1 cellular context compared by ENCODE assay signal in the genomic region with DNA sequence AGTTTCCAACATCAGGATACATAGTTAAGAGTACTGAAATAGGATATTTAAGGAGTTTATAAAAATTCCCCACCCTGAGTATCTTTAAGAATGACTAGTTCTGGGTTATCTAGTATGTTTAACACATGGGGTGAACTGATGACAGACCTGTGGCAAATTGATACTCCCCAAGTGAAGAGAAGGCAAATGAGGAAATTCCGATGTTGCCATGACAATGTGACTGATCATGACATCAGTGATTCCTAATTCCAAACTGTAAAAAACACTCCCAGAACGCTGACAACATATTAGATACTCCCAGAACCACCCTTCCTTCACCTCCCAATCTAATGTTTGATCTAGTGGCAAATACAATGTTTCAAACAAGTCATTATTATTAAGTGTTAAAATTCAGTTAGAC.
TF ChIP-seq lines count a peak whose summit lies in the region.

No MANE protein-coding gene starts in this region.

TF ChIP-seq in GM23338, 12 proteins besides CTCF, POLR2A, EP300 and RAD21 (continued from another document):
- no peak for TF ChIP-seq ZNF462 (CRISPR knock-in tag; IDR thresholded peaks at IDR 0.05)
- no peak for TF ChIP-seq ETS1 (IDR thresholded peaks at IDR 0.05)
- no peak for TF ChIP-seq CREB1 (CRISPR knock-in tag; IDR thresholded peaks at IDR 0.05; ENCODE audit: low read depth)
- TF ChIP-seq ZNF114 (CRISPR knock-in tag; IDR thresholded peaks at IDR 0.05), result no peak
- TF ChIP-seq EZH2 (IDR thresholded peaks at IDR 0.05; ENCODE audit: low read depth, unreplicated experiment), result no peak
- TF ChIP-seq NANOG (IDR thresholded peaks at IDR 0.05; ENCODE audit: borderline replicate concordance), result no peak
- TF ChIP-seq REST (IDR thresholded peaks at IDR 0.05; ENCODE audit: unreplicated experiment), result no peak
- no peak for TF ChIP-seq EZH2phosphoT487 (IDR thresholded peaks at IDR 0.05; ENCODE audit: unreplicated experiment)
- no peak for TF ChIP-seq ZNF331 (CRISPR knock-in tag; IDR thresholded peaks at IDR 0.05; ENCODE audit: low read depth)
